Comparison of ENCODE assay signal across 8 cellular contexts in the genomic region with DNA sequence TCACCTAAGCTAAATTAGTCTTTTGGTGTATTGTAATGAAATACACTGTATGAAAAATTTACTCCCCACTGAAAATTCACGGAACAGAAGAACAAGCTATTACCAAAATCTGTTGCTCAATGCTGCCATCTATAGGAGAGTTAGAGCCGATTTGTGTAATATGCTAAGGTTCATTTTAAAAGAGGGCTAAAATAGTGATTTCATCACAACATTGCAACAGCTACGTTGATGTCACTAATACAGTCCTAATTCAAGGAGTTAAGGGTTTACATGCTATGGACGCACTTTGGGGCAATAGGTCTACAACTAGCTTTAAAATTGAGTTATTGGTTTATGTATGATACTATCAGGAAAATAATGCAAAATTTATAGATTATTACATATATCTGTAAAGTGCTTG. TPM values are rescaled to one million over a fixed set of nuclear protein-coding genes. Genes with fewer than 3 reads are reported as not detected.
DNase-seq lines count a peak whose midpoint lies in the region; ATAC-seq and TF ChIP-seq lines count a peak whose summit lies in the region.

No MANE protein-coding gene starts in this region.

- POLR2A ChIA-PET in PC-9 (lab: Charles Lee; ENCODE audit: unreplicated experiment) = interaction anchor here (0.6 to 1.0 kb wide), 2 partner anchors 178 to 688 kb away, joined by 8 to 10 read pairs; no protein-coding TSS in a partner anchor

- ATAC-seq in natural killer cell (peak; percentile 42 to 50 (median 42)), HG02973 (IDR thresholded peaks at IDR 0.05; ENCODE audit: unreplicated experiment) (no peak), GM18868 (IDR thresholded peaks at IDR 0.05; ENCODE audit: unreplicated experiment) (no peak)

- H3K27me3 Mint-ChIP-seq in natural killer cell (ENCODE audit: low read depth in 2 of 2) = peaks cover 39 to 54% of the 10 kb centered on the region in 2 donors

- no TSS peak for BruUV-seq in PC-9 (replicated peaks; lab: Mats Ljungman, UMichigan)

- H3K4me2 ChIP-seq in PC-9 = no peak overlapping the region

- H3K27me3 ChIP-seq in PC-9 (ENCODE audit: insufficient read depth, low read depth) (no peaks in the 10 kb centered on the region), dorsolateral prefrontal cortex (no peaks in the 10 kb centered on the region)

- no peak overlapping the region for H3K27ac Mint-ChIP-seq in natural killer cell

- H2AFZ ChIP-seq in PC-9 = no peak overlapping the region

- intact Hi-C loops in PC-9 (cut with micrococcal nuclease; ENCODE audit: unreplicated experiment) (loop anchor here (1.0 to 5.0 kb wide), 4 partner anchors 304 to 1132 kb away; no protein-coding TSS in a partner anchor), dorsolateral prefrontal cortex (cut with DNase I) (loop anchor here in 1 of 2 donors (5.0 kb wide), 1 partner anchor 585 kb away; no protein-coding TSS in a partner anchor), natural killer cell (cut with micrococcal nuclease) (loop anchor here (1.0 kb wide), 1 partner anchor 1134 kb away; no protein-coding TSS in a partner anchor)

- TF ChIP-seq CTCF in PC-9 (conservative IDR thresholded peaks at IDR 0.05) = peak; percentile 81
- peak; percentile 62 to 94 (median 82) for TF ChIP-seq CTCF in dorsolateral prefrontal cortex (IDR thresholded peaks at IDR 0.05 in 54 of 56, conservative IDR thresholded peaks at IDR 0.05 in 2 of 56; ENCODE audit: low read depth in 1 of 56, partially characterized antibody in 56 of 56)
- TF ChIP-seq CTCF in natural killer cell (IDR thresholded peaks at IDR 0.05) = peak; percentile 85

- DNase-seq in EL = peak; percentile 77
- peak; percentile 79 for DNase-seq in LHCN-M2 (ENCODE audit: low read depth)
- DNase-seq in PC-9 = peak in 1 of 2 experiments; percentile 67
- DNase-seq in dorsolateral prefrontal cortex = no peak
- DNase-seq in natural killer cell = no peak
- no peak for DNase-seq in activated effector memory CD4-positive, alpha-beta T cell treated with Interleukin-2 at 50 U/mL for 16 hours

- peaks cover 9 to 19% of the 10 kb centered on the region in 2 donors for H3K4me1 Mint-ChIP-seq in natural killer cell

- H3K9me3 Mint-ChIP-seq in natural killer cell = no peaks in the 10 kb centered on the region

- CTCF ChIA-PET in PC-9 (lab: Charles Lee) = interaction anchor here (0.9 to 1.6 kb wide), 8 partner anchors 183 to 1137 kb away, joined by 3 to 10 read pairs (median 4); no protein-coding TSS in a partner anchor

- no peaks in the 10 kb centered on the region for H3K36me3 ChIP-seq in PC-9 (ENCODE audit: low read depth)

- H3K36me3 Mint-ChIP-seq in natural killer cell = no peaks in the 10 kb centered on the region

- H3F3A ChIP-seq in PC-9 (ENCODE audit: insufficient read depth, low read depth) = peaks cover 8% of the 10 kb centered on the region; the same call in 1 of the 2 replicates

- H3K4me3 Mint-ChIP-seq in natural killer cell = no peak overlapping the region

- peaks cover 17% of the 10 kb centered on the region for H3K4me1 ChIP-seq in PC-9 (replicated peaks; ENCODE audit: insufficient read depth)

- H3K9me2 ChIP-seq in PC-9 (ENCODE audit: insufficient read depth) = no peaks in the 10 kb centered on the region

- H3K27ac ChIP-seq in PC-9 (no peak overlapping the region), dorsolateral prefrontal cortex (no peak overlapping the region)

- no peaks in the 10 kb centered on the region for H4K20me1 ChIP-seq in PC-9 (ENCODE audit: insufficient read depth)

- H3K79me2 ChIP-seq in PC-9 (ENCODE audit: low read depth) = peaks cover 19% of the 10 kb centered on the region

- no peak overlapping the region for H3K4me3 ChIP-seq in PC-9
- peak overlapping the region in 17 of 59 donors; percentile 1 to 88 (median 78) for H3K4me3 ChIP-seq in dorsolateral prefrontal cortex

- H3K9me3 ChIP-seq in PC-9 (ENCODE audit: insufficient read depth, low read depth) = no peaks in the 10 kb centered on the region

RNA-seq across cellular contexts. Expression of a gene that starts 3.0 kb away (rescaled TPM):
- total RNA-seq in LHCN-M2 (2014; rRNA removed) (25.0 and 28.5 TPM in 2 replicates), PC-9 (2021) (26.2 and 28.6 TPM in 2 replicates), dorsolateral prefrontal cortex (10 to 100 TPM in 110 of 120 experiments, 1 to 10 TPM in 10; 6.8 to 23.0 (median 14.4) TPM), natural killer cell (under 1 TPM; 0.09 to 0.55 (median 0.36) TPM)
- 18.9 TPM for polyA plus RNA-seq in LHCN-M2 (2012)

RNA-seq across cellular contexts. Expression of a gene that starts 33.3 kb away (rescaled TPM):
- total RNA-seq in LHCN-M2 (2014; rRNA removed) (4.4 and 6.6 TPM in 2 replicates), PC-9 (2021) (22.3 and 23.2 TPM in 2 replicates), dorsolateral prefrontal cortex (10 to 100 TPM; 36.7 to 99.9 (median 61.0) TPM), natural killer cell (10 to 100 TPM; 33.7 to 49.7 (median 47.7) TPM)
- polyA plus RNA-seq in LHCN-M2 (2012) = 9.0 TPM

Comparison
In these comparisons a context has a peak if more than half of its experiments do, and no peak if none do; other contexts are left out.
1. DNase-seq: peak in EL (single experiment) and LHCN-M2 (single experiment); none in dorsolateral prefrontal cortex (0 of 10), natural killer cell (single experiment) and activated effector memory CD4-positive, alpha-beta T cell treated with Interleukin-2 at 50 U/mL for 16 hours (single experiment).
2. ATAC-seq: peak in natural killer cell (3 of 3); none in HG02973 (single experiment) and GM18868 (single experiment).
3. RNA of a gene that starts 3.0 kb away (total RNA-seq): 26.2 to 28.6 TPM in PC-9, 25.0 to 28.5 TPM in LHCN-M2 and 6.8 to 23.0 TPM in dorsolateral prefrontal cortex; 0.09 to 0.55 TPM in natural killer cell; every median in the first group is over 4 times any median in the second.
4. Peak in every context shown above with its lines, with median percentiles within 50 percentile points of each other: CTCF ChIP-seq.